Comparison of ENCODE assay signal across 14 cellular contexts in the genomic region with DNA sequence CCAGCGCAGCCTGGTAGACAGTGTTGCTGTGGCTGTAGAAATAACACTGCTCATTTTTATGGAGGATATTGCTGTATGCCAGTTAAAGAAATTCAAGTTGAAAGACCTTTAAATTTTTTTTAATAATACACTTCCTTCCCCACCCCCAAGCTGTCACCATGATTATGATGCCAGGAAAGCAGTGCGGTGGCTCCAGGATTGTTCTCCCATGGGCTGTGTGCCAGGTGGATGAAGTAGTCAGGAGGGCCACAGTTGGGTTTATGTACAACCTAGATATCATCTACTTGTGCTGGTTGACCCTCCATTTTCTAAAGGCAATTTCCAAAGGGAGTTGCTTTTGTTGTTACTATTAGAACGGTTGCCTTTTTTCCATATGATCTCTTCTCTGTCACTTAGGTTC.
DNase-seq lines count a peak whose midpoint lies in the region; ATAC-seq and TF ChIP-seq lines count a peak whose summit lies in the region.
"Had no signal": no experiment of that assay in that cellular context is flagged by ENCODE, and none has a peak within 500 bp of the region (broad histone marks: within the 10 kb centered on the region; RNA-seq: fewer than 3 reads in every experiment).

No MANE protein-coding gene starts in this region.

- no peaks in the 10 kb centered on the region for H3K9me3 ChIP-seq in suprapubic skin
- H3K9me3 ChIP-seq: adrenal gland had no signal

- no peaks in the 10 kb centered on the region for H3K27me3 ChIP-seq in suprapubic skin
- H3K27me3 ChIP-seq: adrenal gland had no signal

- no peak for TF ChIP-seq CTCF in glutamatergic neuron (IDR thresholded peaks at IDR 0.05; ENCODE audit: partially characterized antibody, unreplicated experiment)
- no peak for TF ChIP-seq CTCF in suprapubic skin (IDR thresholded peaks at IDR 0.05)

- DNase-seq in left cardiac atrium = no peak
- no peak for DNase-seq in Right ventricle myocardium superior
- peak; percentile 14 for DNase-seq in NCI-H82 treated with DMSO at 0.1 percent for 48 hours (lab: John Stamatoyannopoulos, UW; ENCODE audit: unreplicated experiment)
- DNase-seq in glutamatergic neuron = no peak
- DNase-seq in suprapubic skin (ENCODE audit: low spot score in 2 of 2) = no peak
- DNase-seq in AG08396 (ENCODE audit: low spot score) = no peak
- DNase-seq in left ventricle myocardium superior = no peak
- no peak for DNase-seq in activated gamma-delta T cell treated with Interleukin-2 at 50 U/mL for 16 hours
- DNase-seq: adrenal gland; GF-D8; H7; RPMI8226; stimulated activated CD4-positive, alpha-beta T cell treated with anti-CD3 and anti-CD28 coated beads, Interleukin-2, amount 100 ng/mL, for 48 hours; stimulated activated naive B cell treated with anti-CD40 and anti-IgM and Interleukin-4, amounts not matched to agents 10 μg/mL and 1 μg/mL and 100 μg/mL, for 72 hours had no signal

- H3K27me3 Mint-ChIP-seq in glutamatergic neuron (ENCODE audit: unreplicated experiment) = peaks cover 2% of the 10 kb centered on the region
- H3K27me3 Mint-ChIP-seq: stimulated activated naive B cell treated with anti-CD40 and anti-IgM and Interleukin-4, amounts not matched to agents 10 μg/mL and 1 μg/mL and 100 μg/mL, for 72 hours had no signal

- H3K4me1 ChIP-seq in suprapubic skin = peaks cover 64% of the 10 kb centered on the region

- peaks cover 32% of the 10 kb centered on the region for H3K4me1 Mint-ChIP-seq in glutamatergic neuron (ENCODE audit: low read depth, unreplicated experiment)

- 75% methylated on average over 3 of the region's 3 CpGs for WGBS in suprapubic skin

- H3K36me3 ChIP-seq in suprapubic skin = no peaks in the 10 kb centered on the region
- H3K36me3 ChIP-seq: adrenal gland had no signal

- intact Hi-C loops in left cardiac atrium (cut with DNase I) (no loop called here), Right ventricle myocardium superior (cut with DNase I) (no loop called here), left ventricle myocardium superior (cut with micrococcal nuclease) (no loop called here)

- no peak overlapping the region for H3K4me3 Mint-ChIP-seq in glutamatergic neuron (ENCODE audit: unreplicated experiment)
- H3K4me3 Mint-ChIP-seq: stimulated activated naive B cell treated with anti-CD40 and anti-IgM and Interleukin-4, amounts not matched to agents 10 μg/mL and 1 μg/mL and 100 μg/mL, for 72 hours had no signal

- H3K27ac Mint-ChIP-seq in glutamatergic neuron (ENCODE audit: unreplicated experiment) = peak overlapping the region; percentile 39
- H3K27ac Mint-ChIP-seq: stimulated activated naive B cell treated with anti-CD40 and anti-IgM and Interleukin-4, amounts not matched to agents 10 μg/mL and 1 μg/mL and 100 μg/mL, for 72 hours had no signal

- peaks cover 2% of the 10 kb centered on the region for H3K9me3 Mint-ChIP-seq in glutamatergic neuron (ENCODE audit: unreplicated experiment)

- TF ChIP-seq POLR2A in suprapubic skin (IDR thresholded peaks at IDR 0.05) = no peak

- H3K36me3 Mint-ChIP-seq in glutamatergic neuron (ENCODE audit: unreplicated experiment) = no peaks in the 10 kb centered on the region

- ATAC-seq in left cardiac atrium (peak; percentile 31 to 42), Right ventricle myocardium superior (ENCODE audit: poor library complexity) (no peak), left ventricle myocardium superior (no peak)
- ATAC-seq: stimulated activated naive B cell treated with anti-CD40 and anti-IgM and Interleukin-4, amounts not matched to agents 10 μg/mL and 1 μg/mL and 100 μg/mL, for 72 hours had no signal

- H3K4me3 ChIP-seq in suprapubic skin = no peak overlapping the region
- H3K4me3 ChIP-seq: adrenal gland had no signal

- no peak for TF ChIP-seq EP300 in suprapubic skin (IDR thresholded peaks at IDR 0.05)

- H3K27ac ChIP-seq in suprapubic skin = no peak overlapping the region
- H3K27ac ChIP-seq: adrenal gland had no signal

Comparison
In these comparisons a context has a peak if more than half of its experiments do, and no peak if none do; other contexts are left out.
1. ATAC-seq: peak in left cardiac atrium (2 of 2); none in Right ventricle myocardium superior (single experiment) and left ventricle myocardium superior (single experiment).